In the genomic region with DNA sequence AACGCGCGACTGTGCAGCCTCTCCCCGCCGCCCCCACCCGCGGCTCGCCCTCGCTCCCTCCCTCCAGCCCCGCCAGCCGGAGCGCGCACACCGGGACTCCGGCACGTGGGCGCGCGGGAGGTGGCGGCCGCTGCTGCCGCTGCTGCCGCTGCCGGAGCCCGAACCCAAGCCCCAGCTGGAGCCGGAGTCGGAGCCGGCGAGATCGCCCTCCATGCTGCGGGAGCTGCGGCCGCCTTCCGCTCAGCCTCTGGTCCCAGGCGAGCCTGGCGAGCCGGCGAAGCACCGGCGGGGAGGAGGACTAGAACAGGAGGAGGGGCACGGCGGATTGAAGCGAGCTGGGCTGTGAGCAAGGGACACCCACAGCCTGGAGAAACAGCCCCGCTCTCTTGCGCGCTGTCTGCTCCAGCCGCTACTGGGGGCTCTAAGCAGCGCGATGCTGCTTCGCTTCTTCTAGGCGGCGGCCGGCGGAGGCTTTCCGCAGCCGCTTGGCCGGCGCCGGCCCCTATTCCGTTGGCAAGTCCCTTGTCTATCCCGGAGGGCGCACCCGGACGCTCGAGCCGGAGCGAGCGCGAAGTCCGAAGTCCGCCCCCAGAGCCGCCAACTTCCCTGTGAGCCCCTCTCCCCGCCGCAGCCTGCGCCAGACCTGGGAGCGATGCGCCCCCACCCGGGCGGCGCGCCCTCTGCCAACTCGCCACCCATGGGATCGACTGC, we compare ENCODE assay signal across 1 cellular context.
TF ChIP-seq lines count a peak whose summit lies in the region.

No MANE protein-coding gene starts in this region.

TF ChIP-seq in HEK293, 187 proteins besides CTCF, POLR2A, EP300 and RAD21:
- TF ChIP-seq, protein P1, sequence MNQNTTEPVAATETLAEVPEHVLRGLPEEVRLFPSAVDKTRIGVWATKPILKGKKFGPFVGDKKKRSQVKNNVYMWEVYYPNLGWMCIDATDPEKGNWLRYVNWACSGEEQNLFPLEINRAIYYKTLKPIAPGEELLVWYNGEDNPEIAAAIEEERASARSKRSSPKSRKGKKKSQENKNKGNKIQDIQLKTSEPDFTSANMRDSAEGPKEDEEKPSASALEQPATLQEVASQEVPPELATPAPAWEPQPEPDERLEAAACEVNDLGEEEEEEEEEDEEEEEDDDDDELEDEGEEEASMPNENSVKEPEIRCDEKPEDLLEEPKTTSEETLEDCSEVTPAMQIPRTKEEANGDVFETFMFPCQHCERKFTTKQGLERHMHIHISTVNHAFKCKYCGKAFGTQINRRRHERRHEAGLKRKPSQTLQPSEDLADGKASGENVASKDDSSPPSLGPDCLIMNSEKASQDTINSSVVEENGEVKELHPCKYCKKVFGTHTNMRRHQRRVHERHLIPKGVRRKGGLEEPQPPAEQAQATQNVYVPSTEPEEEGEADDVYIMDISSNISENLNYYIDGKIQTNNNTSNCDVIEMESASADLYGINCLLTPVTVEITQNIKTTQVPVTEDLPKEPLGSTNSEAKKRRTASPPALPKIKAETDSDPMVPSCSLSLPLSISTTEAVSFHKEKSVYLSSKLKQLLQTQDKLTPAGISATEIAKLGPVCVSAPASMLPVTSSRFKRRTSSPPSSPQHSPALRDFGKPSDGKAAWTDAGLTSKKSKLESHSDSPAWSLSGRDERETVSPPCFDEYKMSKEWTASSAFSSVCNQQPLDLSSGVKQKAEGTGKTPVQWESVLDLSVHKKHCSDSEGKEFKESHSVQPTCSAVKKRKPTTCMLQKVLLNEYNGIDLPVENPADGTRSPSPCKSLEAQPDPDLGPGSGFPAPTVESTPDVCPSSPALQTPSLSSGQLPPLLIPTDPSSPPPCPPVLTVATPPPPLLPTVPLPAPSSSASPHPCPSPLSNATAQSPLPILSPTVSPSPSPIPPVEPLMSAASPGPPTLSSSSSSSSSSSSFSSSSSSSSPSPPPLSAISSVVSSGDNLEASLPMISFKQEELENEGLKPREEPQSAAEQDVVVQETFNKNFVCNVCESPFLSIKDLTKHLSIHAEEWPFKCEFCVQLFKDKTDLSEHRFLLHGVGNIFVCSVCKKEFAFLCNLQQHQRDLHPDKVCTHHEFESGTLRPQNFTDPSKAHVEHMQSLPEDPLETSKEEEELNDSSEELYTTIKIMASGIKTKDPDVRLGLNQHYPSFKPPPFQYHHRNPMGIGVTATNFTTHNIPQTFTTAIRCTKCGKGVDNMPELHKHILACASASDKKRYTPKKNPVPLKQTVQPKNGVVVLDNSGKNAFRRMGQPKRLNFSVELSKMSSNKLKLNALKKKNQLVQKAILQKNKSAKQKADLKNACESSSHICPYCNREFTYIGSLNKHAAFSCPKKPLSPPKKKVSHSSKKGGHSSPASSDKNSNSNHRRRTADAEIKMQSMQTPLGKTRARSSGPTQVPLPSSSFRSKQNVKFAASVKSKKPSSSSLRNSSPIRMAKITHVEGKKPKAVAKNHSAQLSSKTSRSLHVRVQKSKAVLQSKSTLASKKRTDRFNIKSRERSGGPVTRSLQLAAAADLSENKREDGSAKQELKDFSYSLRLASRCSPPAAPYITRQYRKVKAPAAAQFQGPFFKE (tag by site-specific recombination; IDR thresholded peaks at IDR 0.05; ENCODE audit: borderline replicate concordance) = no peak
- TF ChIP-seq, protein P2, sequence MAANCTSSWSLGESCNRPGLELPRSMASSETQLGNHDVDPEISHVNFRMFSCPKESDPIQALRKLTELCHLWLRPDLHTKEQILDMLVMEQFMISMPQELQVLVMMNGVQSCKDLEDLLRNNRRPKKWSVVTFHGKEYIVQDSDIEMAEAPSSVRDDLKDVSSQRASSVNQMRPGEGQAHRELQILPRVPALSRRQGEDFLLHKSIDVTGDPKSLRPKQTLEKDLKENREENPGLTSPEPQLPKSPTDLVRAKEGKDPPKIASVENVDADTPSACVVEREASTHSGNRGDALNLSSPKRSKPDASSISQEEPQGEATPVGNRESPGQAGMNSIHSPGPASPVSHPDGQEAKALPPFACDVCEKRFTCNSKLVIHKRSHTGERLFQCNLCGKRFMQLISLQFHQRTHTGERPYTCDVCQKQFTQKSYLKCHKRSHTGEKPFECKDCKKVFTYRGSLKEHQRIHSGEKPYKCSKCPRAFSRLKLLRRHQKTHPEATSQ (tag by site-specific recombination; IDR thresholded peaks at IDR 0.05) = no peak
- TF ChIP-seq ZNF140 (tag by site-specific recombination; IDR thresholded peaks at IDR 0.05) = no peak
- TF ChIP-seq, protein P3, sequence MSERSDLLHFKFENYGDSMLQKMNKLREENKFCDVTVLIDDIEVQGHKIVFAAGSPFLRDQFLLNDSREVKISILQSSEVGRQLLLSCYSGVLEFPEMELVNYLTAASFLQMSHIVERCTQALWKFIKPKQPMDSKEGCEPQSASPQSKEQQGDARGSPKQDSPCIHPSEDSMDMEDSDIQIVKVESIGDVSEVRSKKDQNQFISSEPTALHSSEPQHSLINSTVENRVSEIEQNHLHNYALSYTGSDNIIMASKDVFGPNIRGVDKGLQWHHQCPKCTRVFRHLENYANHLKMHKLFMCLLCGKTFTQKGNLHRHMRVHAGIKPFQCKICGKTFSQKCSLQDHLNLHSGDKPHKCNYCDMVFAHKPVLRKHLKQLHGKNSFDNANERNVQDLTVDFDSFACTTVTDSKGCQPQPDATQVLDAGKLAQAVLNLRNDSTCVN (tag by site-specific recombination; optimal IDR thresholded peaks at IDR 0.05) = peak; percentile 21
- TF ChIP-seq ZNF777 (tag by site-specific recombination; IDR thresholded peaks at IDR 0.05; ENCODE audit: borderline replicate concordance) = no peak
